ENCODE assay signal across 1 cellular context in genomic region chr21:33578959-33579542, GRCh38.
TF ChIP-seq lines count a peak whose summit lies in the region.

No MANE protein-coding gene starts in this region.

TF ChIP-seq in HCT116, 20 proteins besides CTCF, POLR2A, EP300 and RAD21:
- TF ChIP-seq CEBPB (IDR thresholded peaks at IDR 0.05; ENCODE audit: low read depth) = no peak
- no peak for TF ChIP-seq EGR1 (IDR thresholded peaks at IDR 0.05; ENCODE audit: low read depth)
- no peak for TF ChIP-seq YY1 (IDR thresholded peaks at IDR 0.05; ENCODE audit: extremely low read depth, insufficient replicate concordance, low read depth, low read length)
- TF ChIP-seq SP1 (IDR thresholded peaks at IDR 0.05; ENCODE audit: low read depth) = no peak
- TF ChIP-seq FOSL1 (IDR thresholded peaks at IDR 0.05; ENCODE audit: low read depth) = no peak
- no peak; the same call in 1 of the 2 replicates for TF ChIP-seq POLR2AphosphoS5 (IDR thresholded peaks at IDR 0.05; ENCODE audit: low read depth, low read length)
- no peak for TF ChIP-seq JUND (IDR thresholded peaks at IDR 0.05)
- TF ChIP-seq EZH2 (IDR thresholded peaks at IDR 0.05) = no peak
- no peak for TF ChIP-seq TCF7L2 (IDR thresholded peaks at IDR 0.05; ENCODE audit: borderline replicate concordance, extremely low read depth, insufficient read depth, insufficient read length)
- no peak for TF ChIP-seq SRF (IDR thresholded peaks at IDR 0.05; ENCODE audit: low read depth)
- no peak for TF ChIP-seq ELF1 (IDR thresholded peaks at IDR 0.05; ENCODE audit: borderline replicate concordance, low read depth)
- TF ChIP-seq SIN3A (IDR thresholded peaks at IDR 0.05; ENCODE audit: low read depth) = no peak
- TF ChIP-seq ZBTB33 (IDR thresholded peaks at IDR 0.05; ENCODE audit: extremely low read depth, insufficient replicate concordance, low read length) = no peak
